Comparison of ENCODE assay signal across 24 cellular contexts in genomic region chr18:21383031-21383430, GRCh38.
DNase-seq lines count a peak whose midpoint lies in the region; ATAC-seq, FAIRE-seq and TF ChIP-seq lines count a peak whose summit lies in the region.
"Had no signal": no experiment of that assay in that cellular context is flagged by ENCODE, and none has a peak within 500 bp of the region (broad histone marks: within the 10 kb centered on the region; RNA-seq: fewer than 3 reads in every experiment).

No MANE protein-coding gene starts in this region.

- H3K4me2 ChIP-seq in trophoblast cell (ENCODE audit: low read length) = no peak overlapping the region
- H3K4me2 ChIP-seq: A549; BLaER1 treated with 17β-estradiol and CSF1 and Interleukin-3, amounts not matched to agents 10 nM and 100 nM had no signal

- TF ChIP-seq CTCF in D721Med (IDR thresholded peaks at IDR 0.05; ENCODE audit: insufficient read depth, missing control alignments) (no peak), nephron progenitor cell (IDR thresholded peaks at IDR 0.05) (no peak), adrenal gland (IDR thresholded peaks at IDR 0.05) (no peak)

- DNase-seq in D721Med (ENCODE audit: insufficient read length, low spot score) = no peak
- no peak for DNase-seq in nephron progenitor cell
- DNase-seq in trophoblast cell = peak; percentile 65 to 85
- DNase-seq in adrenal gland = no peak
- DNase-seq: AML-193; Caco-2; Calu3; CD4-positive, alpha-beta T cell; CD8-positive, alpha-beta T cell; DMS 273 treated with DMSO at 0.1 percent for 48 hours; DMS153; DMS53; DMS79; DND-41; EL; GDM1 had no signal

- H3K23ac ChIP-seq in trophoblast cell (ENCODE audit: low read length) = no peak overlapping the region

- no peak overlapping the region for H3K14ac ChIP-seq in trophoblast cell (ENCODE audit: low read length)

- H3K27me3 ChIP-seq in trophoblast cell (ENCODE audit: insufficient read depth, low read length) = no peaks in the 10 kb centered on the region
- no peaks in the 10 kb centered on the region for H3K27me3 ChIP-seq in adrenal gland
- H3K27me3 ChIP-seq: BLaER1 treated with 17β-estradiol and CSF1 and Interleukin-3, amounts not matched to agents 10 nM and 100 nM had no signal

- H3K9me3 ChIP-seq in trophoblast cell (ENCODE audit: insufficient read depth, low read depth, low read length) (no peaks in the 10 kb centered on the region), adrenal gland (replicated peaks in 1 of 3) (no peaks in the 10 kb centered on the region)
- H3K9me3 ChIP-seq: A549; BLaER1 treated with 17β-estradiol and CSF1 and Interleukin-3, amounts not matched to agents 10 nM and 100 nM; Caco-2 had no signal

- H3K4me3 Mint-ChIP-seq in nephron progenitor cell = no peak overlapping the region
- H3K4me3 Mint-ChIP-seq: B cell; CD4-positive, alpha-beta T cell; CD8-positive, alpha-beta T cell had no signal

- no peak overlapping the region for H3K9ac ChIP-seq in trophoblast cell (ENCODE audit: low read length)
- H3K9ac ChIP-seq: BLaER1 treated with 17β-estradiol and CSF1 and Interleukin-3, amounts not matched to agents 10 nM and 100 nM had no signal

- H3K4me1 ChIP-seq in trophoblast cell (ENCODE audit: control insufficient read depth in 1 of 2, insufficient read depth in 2 of 2, low read length in 2 of 2) (no peaks in the 10 kb centered on the region), adrenal gland (replicated peaks in 1 of 2) (no peaks in the 10 kb centered on the region)
- H3K4me1 ChIP-seq: A549; BLaER1 treated with 17β-estradiol and CSF1 and Interleukin-3, amounts not matched to agents 10 nM and 100 nM had no signal

- peak; percentile 61 for FAIRE-seq in D721Med (lab: Jason Lieb, UNC)
- FAIRE-seq: A549, GM12891, GM19239 had no signal

- H2AFZ ChIP-seq in trophoblast cell (ENCODE audit: insufficient read depth, low read length, poor library complexity) = no peak overlapping the region

- no peaks in the 10 kb centered on the region for H3K4me1 Mint-ChIP-seq in nephron progenitor cell
- H3K4me1 Mint-ChIP-seq: B cell had no signal

- no CpG with 5 or more reads among the region's 1 CpG for WGBS in trophoblast cell (ENCODE audit: extremely low coverage, insufficient coverage, insufficient read length)
- WGBS in adrenal gland, 4 donors = 59 to 96% (median 93%) methylated on average over 1 of the region's 1 CpG

- H3K4ac ChIP-seq in trophoblast cell (ENCODE audit: low read depth, low read length) = no peak overlapping the region

- no peak overlapping the region for H4K8ac ChIP-seq in trophoblast cell (ENCODE audit: low read depth, low read length)

- H3K9me3 Mint-ChIP-seq in nephron progenitor cell = no peaks in the 10 kb centered on the region
- H3K9me3 Mint-ChIP-seq: CD4-positive, alpha-beta T cell; CD8-positive, alpha-beta T cell had no signal

- H3K18ac ChIP-seq in trophoblast cell (ENCODE audit: low read length) = no peak overlapping the region

- H4K12ac ChIP-seq in trophoblast cell (ENCODE audit: low read depth, low read length) = no peak overlapping the region

- H3K4me3 ChIP-seq in trophoblast cell (ENCODE audit: low read depth, low read length) (no peak overlapping the region), adrenal gland (no peak overlapping the region)
- H3K4me3 ChIP-seq: A549; BLaER1 treated with 17β-estradiol and CSF1 and Interleukin-3, amounts not matched to agents 10 nM and 100 nM had no signal

- peaks cover 3 to 4% of the 10 kb centered on the region in 2 experiments for H3K36me3 ChIP-seq in trophoblast cell (ENCODE audit: control insufficient read depth in 1 of 2, insufficient read depth in 2 of 2, low read length in 2 of 2)
- no peaks in the 10 kb centered on the region for H3K36me3 ChIP-seq in adrenal gland (replicated peaks in 1 of 2)
- H3K36me3 ChIP-seq: BLaER1 treated with 17β-estradiol and CSF1 and Interleukin-3, amounts not matched to agents 10 nM and 100 nM had no signal

- H3K36me3 Mint-ChIP-seq in nephron progenitor cell (ENCODE audit: low read depth) = peaks cover 74% of the 10 kb centered on the region
- H3K36me3 Mint-ChIP-seq: CD8-positive, alpha-beta T cell had no signal

- no peak for TF ChIP-seq POLR2A in adrenal gland (IDR thresholded peaks at IDR 0.05)

- ATAC-seq in GM21515 (IDR thresholded peaks at IDR 0.05; ENCODE audit: unreplicated experiment) = no peak
- ATAC-seq: A549; CD8-positive, alpha-beta T cell had no signal

- H3K79me1 ChIP-seq in trophoblast cell (ENCODE audit: low read length) = no peaks in the 10 kb centered on the region

- no peak overlapping the region for H3K27ac ChIP-seq in trophoblast cell (ENCODE audit: low read depth, low read length)
- no peak overlapping the region for H3K27ac ChIP-seq in adrenal gland
- H3K27ac ChIP-seq: 22Rv1; A549; BLaER1 treated with 17β-estradiol and CSF1 and Interleukin-3, amounts not matched to agents 10 nM and 100 nM; C4-2B had no signal

- H2BK5ac ChIP-seq in trophoblast cell (ENCODE audit: low read depth, low read length, poor library complexity) = no peak overlapping the region

- H2BK12ac ChIP-seq in trophoblast cell (ENCODE audit: low read length) = no peak overlapping the region

- no peak overlapping the region for H2BK120ac ChIP-seq in trophoblast cell (ENCODE audit: insufficient read depth, low read length, poor library complexity)

- intact Hi-C loops in adrenal gland (cut with DNase I) = no loop called here

- H3K27ac Mint-ChIP-seq in nephron progenitor cell = peak overlapping the region; percentile 61
- H3K27ac Mint-ChIP-seq: B cell; CD4-positive, alpha-beta T cell; CD8-positive, alpha-beta T cell had no signal

- no peaks in the 10 kb centered on the region for H3K27me3 Mint-ChIP-seq in nephron progenitor cell (ENCODE audit: low read depth, poor library complexity)
- H3K27me3 Mint-ChIP-seq: B cell had no signal

- no peak overlapping the region for H4K91ac ChIP-seq in trophoblast cell (ENCODE audit: low read depth, low read length)

- no peak overlapping the region for H2AK5ac ChIP-seq in trophoblast cell (ENCODE audit: low read length)

- H3K79me2 ChIP-seq in trophoblast cell (ENCODE audit: control insufficient read depth, insufficient read depth, low read length, poor library complexity) = no peaks in the 10 kb centered on the region

Comparison
In these comparisons a context has a peak if more than half of its experiments do, and no peak if none do; other contexts are left out.
1. DNase-seq: peak in trophoblast cell (2 of 2); none in D721Med (single experiment), nephron progenitor cell (single experiment) and adrenal gland (0 of 7).